Comparison of ENCODE assay signal across 8 cellular contexts in the genomic region with DNA sequence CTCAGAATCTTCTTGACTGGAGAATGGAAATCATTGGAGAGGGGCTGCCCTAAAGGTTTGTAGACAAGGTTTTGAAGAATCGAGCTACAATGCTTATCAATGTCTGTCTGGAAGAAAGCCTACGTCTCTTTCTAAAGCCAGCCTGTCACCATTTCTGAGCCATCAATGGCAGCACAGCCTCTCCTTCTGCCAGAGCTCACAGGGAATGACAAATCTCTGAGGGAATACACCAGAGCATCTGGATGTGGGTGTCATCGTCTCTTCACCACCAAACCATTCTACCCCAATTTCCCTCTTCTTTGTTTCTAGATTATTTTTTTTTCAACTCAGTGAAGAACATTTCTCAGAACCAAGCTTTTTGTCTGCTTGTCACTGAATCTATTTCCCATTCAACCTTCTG.
"Had no signal": no experiment of that assay in that cellular context is flagged by ENCODE, and none has a peak within 500 bp of the region (broad histone marks: within the 10 kb centered on the region; RNA-seq: fewer than 3 reads in every experiment).

No MANE protein-coding gene starts in this region.

- H3K4me3 ChIP-seq: GM12878 had no signal

- FAIRE-seq: G401.6, GM12878, GM12891, GM12892, GM18507, GM19239 had no signal

- DNase-seq: GDM1, GF-D8 had no signal

- ATAC-seq: GM12878 had no signal
